In the genomic region with DNA sequence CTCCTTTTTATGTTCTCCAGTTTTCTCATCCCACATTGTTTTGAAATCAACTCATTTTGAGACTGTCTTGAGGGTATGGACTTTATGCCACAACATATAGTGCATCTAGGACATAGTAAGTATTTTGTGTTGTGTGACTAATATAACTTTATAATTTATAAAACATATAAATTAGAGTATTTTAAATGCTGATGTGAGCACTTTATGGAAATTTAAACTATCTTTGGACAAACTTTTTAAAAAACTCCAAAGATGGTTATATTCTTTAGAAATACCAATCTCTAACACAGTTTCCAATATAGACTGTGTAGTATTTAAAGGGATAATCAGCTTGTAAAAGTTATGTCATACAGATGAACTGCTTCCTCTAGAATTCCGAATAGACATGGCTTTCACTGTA, we compare ENCODE assay signal across 3 cellular contexts.
A peak's percentile ranks its signal among the peaks of the same experiment; 100 is the strongest.
TF ChIP-seq lines count a peak whose summit lies in the region.

No MANE protein-coding gene starts in this region.

TF ChIP-seq in HepG2, 621 proteins besides CTCF, POLR2A, EP300 and RAD21:
- TF ChIP-seq MAFF (IDR thresholded peaks at IDR 0.05; ENCODE audit: low read depth, low read length): 0 out of 2 replicates have a peak, but pooled peaks have one; percentile 13
- TF ChIP-seq MED1 (CRISPR knock-in tag; IDR thresholded peaks at IDR 0.05): no peak
- TF ChIP-seq KDM3A (CRISPR knock-in tag; IDR thresholded peaks at IDR 0.05; ENCODE audit: low read depth): no peak
- TF ChIP-seq, protein P1, sequence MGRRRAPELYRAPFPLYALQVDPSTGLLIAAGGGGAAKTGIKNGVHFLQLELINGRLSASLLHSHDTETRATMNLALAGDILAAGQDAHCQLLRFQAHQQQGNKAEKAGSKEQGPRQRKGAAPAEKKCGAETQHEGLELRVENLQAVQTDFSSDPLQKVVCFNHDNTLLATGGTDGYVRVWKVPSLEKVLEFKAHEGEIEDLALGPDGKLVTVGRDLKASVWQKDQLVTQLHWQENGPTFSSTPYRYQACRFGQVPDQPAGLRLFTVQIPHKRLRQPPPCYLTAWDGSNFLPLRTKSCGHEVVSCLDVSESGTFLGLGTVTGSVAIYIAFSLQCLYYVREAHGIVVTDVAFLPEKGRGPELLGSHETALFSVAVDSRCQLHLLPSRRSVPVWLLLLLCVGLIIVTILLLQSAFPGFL (CRISPR knock-in tag; IDR thresholded peaks at IDR 0.05): no peak
- TF ChIP-seq MAFK (conservative IDR thresholded peaks at IDR 0.05 in 1 of 2, IDR thresholded peaks at IDR 0.05 in 1 of 2; ENCODE audit: low read length in 2 of 2): peak in 1 of 2 experiments; percentile 79; a peak in 2 of 4 replicates

TF ChIP-seq in A549, 52 proteins besides CTCF, POLR2A, EP300 and RAD21:
- TF ChIP-seq EHMT2 (IDR thresholded peaks at IDR 0.05; ENCODE audit: low read depth) (no peak), MAZ (IDR thresholded peaks at IDR 0.05; ENCODE audit: borderline replicate concordance, low read depth, low read length) (no peak), MAFK (IDR thresholded peaks at IDR 0.05; ENCODE audit: partially characterized antibody) (peak; percentile 60), NPAS2 (CRISPR knock-in tag; IDR thresholded peaks at IDR 0.05; ENCODE audit: borderline replicate concordance) (no peak), NR3C1 (IDR thresholded peaks at IDR 0.05) (no peak)

TF ChIP-seq in IMR-90, 13 proteins besides CTCF, POLR2A, EP300 and RAD21:
- TF ChIP-seq SMC3 (IDR thresholded peaks at IDR 0.05; ENCODE audit: low read depth, low read length) (no peak), MAFK (IDR thresholded peaks at IDR 0.05; ENCODE audit: low read depth, low read length) (peak; percentile 69)
